10 cellular contexts compared by ENCODE assay signal in the genomic region with DNA sequence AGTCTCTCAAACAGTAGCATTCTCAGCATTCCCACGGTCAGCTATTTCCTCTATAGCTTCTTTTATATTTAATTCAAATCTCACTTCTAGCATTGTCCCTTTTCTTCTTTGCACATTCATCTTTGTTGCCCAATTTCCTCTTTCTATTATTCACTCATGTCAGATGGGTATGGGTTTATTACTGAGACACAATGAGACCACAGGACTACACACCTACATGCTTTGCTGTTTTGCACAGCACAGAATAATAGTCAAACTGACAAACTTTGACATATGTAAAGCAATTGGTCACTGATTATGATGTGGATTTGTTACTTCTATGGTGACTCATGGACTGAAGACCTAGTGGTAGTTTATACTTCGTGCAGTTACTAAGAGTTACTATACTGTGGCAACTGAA. TPM values are rescaled to one million over a fixed set of nuclear protein-coding genes. Genes with fewer than 3 reads are reported as not detected.
DNase-seq lines count a peak whose midpoint lies in the region; ATAC-seq, FAIRE-seq and TF ChIP-seq lines count a peak whose summit lies in the region.
"Had no signal": no experiment of that assay in that cellular context is flagged by ENCODE, and none has a peak within 500 bp of the region (broad histone marks: within the 10 kb centered on the region; RNA-seq: fewer than 3 reads in every experiment).

No MANE protein-coding gene starts in this region.

- no TSS peak for BruUV-seq in GM12878 (replicated peaks; lab: Mats Ljungman, UMichigan)

- peaks cover 2% of the 10 kb centered on the region; the same call in 1 of the 3 replicates for H3K9me3 ChIP-seq in GM12878 (replicated peaks; ENCODE audit: control insufficient read depth, insufficient read depth, low read length)

- no peaks in the 10 kb centered on the region for H4K20me1 ChIP-seq in GM12878 (ENCODE audit: control insufficient read depth, insufficient read depth)

- DNase-seq in GM13977 (ENCODE audit: low spot score) = peak; percentile 43
- DNase-seq in GM12878 (ENCODE audit: low read depth, low spot score) = peak; percentile 61
- no peak for DNase-seq in H4 (ENCODE audit: low spot score)
- DNase-seq in superior temporal gyrus (ENCODE audit: extremely low spot score) = no peak
- DNase-seq in NCI-H187 (lab: John Stamatoyannopoulos, UW) = no peak
- DNase-seq: DMS53, NCI-H510A had no signal

- FAIRE-seq in GM12878 (lab: Jason Lieb, UNC) = no peak

- intact Hi-C loops in GM12878 (cut with micrococcal nuclease; ENCODE audit: unreplicated experiment) = loop anchor here (2.0 kb wide), 2 partner anchors 725 to 793 kb away; a partner anchor contains a TSS

- no peaks in the 10 kb centered on the region for H3K36me3 ChIP-seq in GM12878 (ENCODE audit: control insufficient read depth in 2 of 2, insufficient read depth in 2 of 2, low read length in 1 of 2)

- CTCF ChIA-PET in GM12878 (lab: Yijun Ruan, JAX) = interaction anchor here (0.8 to 4.2 kb wide), 8 partner anchors 10 to 792 kb away, joined by 3 to 17 read pairs (median 6); a partner anchor contains a TSS

- peaks cover 42% of the 10 kb centered on the region for H3K4me1 ChIP-seq in GM12878 (ENCODE audit: control insufficient read depth, insufficient read depth, low read length)

- WGBS in GM12878 (ENCODE audit: insufficient coverage, insufficient replicate concordance, low lambda C conversion rate, missing lambda C conversion rate) = 4% methylated on average over 2 of the region's 2 CpGs

- no peak overlapping the region for H3K27ac ChIP-seq in GM12878 (ENCODE audit: control insufficient read depth, insufficient read depth)

- no peaks in the 10 kb centered on the region for H3K27me3 ChIP-seq in GM12878 (replicated peaks in 1 of 2; ENCODE audit: control insufficient read depth in 2 of 2, insufficient read depth in 2 of 2, low read length in 1 of 2)

- no peaks in the 10 kb centered on the region for H3K79me2 ChIP-seq in GM12878 (ENCODE audit: control insufficient read depth, insufficient read depth, low read length)

- in situ Hi-C loops in GM13977 (cut with MboI; ENCODE audit: low pct_unique_long_range_greater_than_20kb, low sequenced_read_pairs, unreplicated experiment) = no loop called here
- in situ Hi-C loops in GM12878 (cut with MboI) = loop anchor here (10.0 kb wide), 2 partner anchors 721 to 781 kb away; a partner anchor contains a TSS

- H3K4me2 ChIP-seq in GM12878 (ENCODE audit: control insufficient read depth, insufficient read depth) = no peak overlapping the region

- TF ChIP-seq EP300 in GM12878 (IDR thresholded peaks at IDR 0.05; ENCODE audit: borderline replicate concordance in 1 of 2, control insufficient read depth in 1 of 2, low read depth in 2 of 2, low read length in 2 of 2) = peak; percentile 61 to 80; a peak in 3 of 4 replicates

- TF ChIP-seq CTCF in GM13977 (IDR thresholded peaks at IDR 0.05; ENCODE audit: extremely low read depth, insufficient read depth, missing control alignments) (no peak), GM12878 (IDR thresholded peaks at IDR 0.05 in 2 of 3, conservative IDR thresholded peaks at IDR 0.05 in 1 of 3; ENCODE audit: control insufficient read depth in 2 of 3, extremely low read depth in 1 of 3, insufficient read depth in 1 of 3, low read depth in 3 of 3, low read length in 3 of 3) (no peak)

- POLR2A ChIA-PET in GM12878 (lab: Charles Lee) = interaction anchor here (1.0 to 1.5 kb wide), 3 partner anchors 25 to 795 kb away, joined by 3 to 5 read pairs (median 3); no protein-coding TSS in a partner anchor

- SMC1A ChIA-PET in GM12878 (lab: Charles Lee; ENCODE audit: uncharacterized antibody, unreplicated experiment) = interaction anchor here (0.7 to 4.1 kb wide), 7 partner anchors 10 to 784 kb away, joined by 3 to 31 read pairs (median 4); no protein-coding TSS in a partner anchor

- RAD21 ChIA-PET in GM12878 (lab: Charles Lee; ENCODE audit: unreplicated experiment) = interaction anchor here (1.1 to 5.1 kb wide), 5 partner anchors 10 to 79 kb away, joined by 3 to 29 read pairs (median 9); no protein-coding TSS in a partner anchor

- H3K4me3 ChIP-seq in GM12878 = no peak overlapping the region

- no peak for TF ChIP-seq RAD21 in GM12878 (IDR thresholded peaks at IDR 0.05; ENCODE audit: insufficient read depth, low read depth, low read length)

- H2AFZ ChIP-seq in GM12878 (ENCODE audit: control insufficient read depth, low read depth, low read length) = no peak overlapping the region

- H3K9ac ChIP-seq in GM12878 (ENCODE audit: control insufficient read depth, insufficient read depth, low read length) = no peak overlapping the region

- no peak for TF ChIP-seq POLR2A in GM12878 (IDR thresholded peaks at IDR 0.05; ENCODE audit: low read depth, low read length)

- ATAC-seq in GM21381 (IDR thresholded peaks at IDR 0.05; ENCODE audit: unreplicated experiment) (peak; percentile 39), HG03342 (IDR thresholded peaks at IDR 0.05; ENCODE audit: unreplicated experiment) (peak; percentile 56), GM12878 (peak; percentile 72), HG03095 (IDR thresholded peaks at IDR 0.05; ENCODE audit: unreplicated experiment) (no peak)

TF ChIP-seq in GM12878, 131 proteins besides CTCF, POLR2A, EP300 and RAD21 (continues in another document):
- TF ChIP-seq, protein P1, sequence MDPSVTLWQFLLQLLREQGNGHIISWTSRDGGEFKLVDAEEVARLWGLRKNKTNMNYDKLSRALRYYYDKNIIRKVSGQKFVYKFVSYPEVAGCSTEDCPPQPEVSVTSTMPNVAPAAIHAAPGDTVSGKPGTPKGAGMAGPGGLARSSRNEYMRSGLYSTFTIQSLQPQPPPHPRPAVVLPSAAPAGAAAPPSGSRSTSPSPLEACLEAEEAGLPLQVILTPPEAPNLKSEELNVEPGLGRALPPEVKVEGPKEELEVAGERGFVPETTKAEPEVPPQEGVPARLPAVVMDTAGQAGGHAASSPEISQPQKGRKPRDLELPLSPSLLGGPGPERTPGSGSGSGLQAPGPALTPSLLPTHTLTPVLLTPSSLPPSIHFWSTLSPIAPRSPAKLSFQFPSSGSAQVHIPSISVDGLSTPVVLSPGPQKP (IDR thresholded peaks at IDR 0.05; ENCODE audit: low read depth, low read length) = no peak

RNA-seq across cellular contexts. Expression of a gene that starts 5.8 kb away (rescaled TPM):
- total RNA-seq in GM12878 (2013; cell fraction: nucleolus; rRNA removed) = 4.2 and 4.8 TPM in 2 replicates
- total RNA-seq in GM12878 (2014; rRNA removed) = 7.2 and 7.8 TPM in 2 replicates
- 8.5 and 10.0 TPM in 2 replicates for total RNA-seq in GM12878 (2014; rRNA removed; fragmentation: Illumina TruSeq; extraction: Trizol)
- 6.0 and 8.4 TPM in 2 replicates for total RNA-seq in GM12878 (2021)
- 26.4 TPM for polyA plus RNA-seq in GM12878 (2011; ENCODE audit: low read depth)
- 1.1 and 1.6 TPM in 2 replicates for polyA plus RNA-seq in GM12878 (2011; rRNA removed)
- polyA plus RNA-seq in GM12878 (2011; cell fraction: cytosol; rRNA removed) = 0.84 and 1.2 TPM in 2 replicates
- 0.44 and 0.76 TPM in 2 replicates for polyA plus RNA-seq in GM12878 (2011; cell fraction: nucleus; rRNA removed)
- polyA plus RNA-seq in GM12878 (2012) = 6.1 and 24.6 TPM in 2 replicates
- 12.8 TPM in 2 replicates for polyA plus RNA-seq in GM12878 (2014; fragmentation: Illumina TruSeq; extraction: Trizol)
- 10 to 100 TPM; 16.5 to 19.0 TPM for polyA plus RNA-seq in GM12878 (2014; fragmentation: Nextera tagmentation; extraction: Ambion mirVana)
- polyA plus RNA-seq in GM12878 (2014; rRNA removed) = 10.2 and 10.5 TPM in 2 replicates
- polyA plus RNA-seq in GM12878 (2016; fragmentation: Nextera tagmentation; extraction: Ambion mirVana) = 1 to 10 TPM in 1 of 2 experiments, under 1 TPM in 1; 0.82 to 1.1 TPM
- 0.73 and 0.88 TPM in 2 replicates for polyA minus RNA-seq in GM12878 (2011; rRNA and poly(A)+ RNA removed)
- not detected in 2 replicates for polyA minus RNA-seq in GM12878 (2011; cell fraction: cytosol; rRNA and poly(A)+ RNA removed)
- polyA minus RNA-seq in GM12878 (2011; cell fraction: nucleus; rRNA and poly(A)+ RNA removed) = 0.24 TPM in 1 of 2 replicates, not detected in the other
- not detected in 2 replicates for total RNA-seq in H4 (2014; rRNA removed; shearing (Covaris generic))

RNA-seq across cellular contexts. Expression of a gene that starts 29.7 kb away (rescaled TPM):
- total RNA-seq in GM12878 (2013; cell fraction: nucleolus; rRNA removed) = not detected in 2 replicates
- total RNA-seq in GM12878 (2014; rRNA removed) (0.49 and 0.56 TPM in 2 replicates), GM12878 (2014; rRNA removed; fragmentation: Illumina TruSeq; extraction: Trizol) (0.58 and 0.69 TPM in 2 replicates), GM12878 (2021) (0.48 and 0.85 TPM in 2 replicates)
- polyA plus RNA-seq in GM12878 (2011; ENCODE audit: low read depth) = 0.20 TPM
- polyA plus RNA-seq in GM12878 (2011; rRNA removed) (0.26 and 0.39 TPM in 2 replicates), GM12878 (2014; fragmentation: Illumina TruSeq; extraction: Trizol) (1.0 and 1.1 TPM in 2 replicates), GM12878 (2014; fragmentation: Nextera tagmentation; extraction: Ambion mirVana) (under 1 TPM; 0.53 to 0.80 TPM), GM12878 (2014; rRNA removed) (0.40 and 0.63 TPM in 2 replicates), GM12878 (2016; fragmentation: Nextera tagmentation; extraction: Ambion mirVana) (under 1 TPM in 1 of 2 experiments, not detected in 1; 0.13 TPM)
- polyA plus RNA-seq in GM12878 (2011; cell fraction: cytosol; rRNA removed) = 0.16 and 0.22 TPM in 2 replicates
- 0.09 and 0.19 TPM in 2 replicates for polyA plus RNA-seq in GM12878 (2011; cell fraction: nucleus; rRNA removed)
- polyA plus RNA-seq in GM12878 (2012) = 0.07 and 0.16 TPM in 2 replicates
- polyA minus RNA-seq in GM12878 (2011; rRNA and poly(A)+ RNA removed) = 0.10 and 0.22 TPM in 2 replicates
- not detected in 2 replicates for polyA minus RNA-seq in GM12878 (2011; cell fraction: cytosol; rRNA and poly(A)+ RNA removed)
- polyA minus RNA-seq in GM12878 (2011; cell fraction: nucleus; rRNA and poly(A)+ RNA removed) = not detected in 2 replicates
- not detected in 2 replicates for total RNA-seq in H4 (2014; rRNA removed; shearing (Covaris generic))

RNA-seq across cellular contexts. Expression of a gene that starts 47.4 kb away (rescaled TPM):
- total RNA-seq in GM12878 (2013; cell fraction: nucleolus; rRNA removed) = not detected in 2 replicates
- total RNA-seq in GM12878 (2014; rRNA removed) (not detected in 2 replicates), GM12878 (2014; rRNA removed; fragmentation: Illumina TruSeq; extraction: Trizol) (not detected in 2 replicates), GM12878 (2021) (not detected in 2 replicates)
- not detected for polyA plus RNA-seq in GM12878 (2011; ENCODE audit: low read depth)
- polyA plus RNA-seq in GM12878 (2011; rRNA removed) (not detected in 2 replicates), GM12878 (2014; fragmentation: Illumina TruSeq; extraction: Trizol) (not detected in 2 replicates), GM12878 (2014; fragmentation: Nextera tagmentation; extraction: Ambion mirVana) (not detected), GM12878 (2014; rRNA removed) (not detected in 2 replicates), GM12878 (2016; fragmentation: Nextera tagmentation; extraction: Ambion mirVana) (not detected)
- polyA plus RNA-seq in GM12878 (2011; cell fraction: cytosol; rRNA removed) = not detected in 2 replicates
- not detected in 2 replicates for polyA plus RNA-seq in GM12878 (2011; cell fraction: nucleus; rRNA removed)
- not detected in 2 replicates for polyA plus RNA-seq in GM12878 (2012)
- polyA minus RNA-seq in GM12878 (2011; rRNA and poly(A)+ RNA removed) = not detected in 2 replicates
- not detected in 2 replicates for polyA minus RNA-seq in GM12878 (2011; cell fraction: cytosol; rRNA and poly(A)+ RNA removed)
- polyA minus RNA-seq in GM12878 (2011; cell fraction: nucleus; rRNA and poly(A)+ RNA removed) = not detected in 2 replicates
- not detected in 2 replicates for total RNA-seq in H4 (2014; rRNA removed; shearing (Covaris generic))

Comparison
In these comparisons a context has a peak if more than half of its experiments do, and no peak if none do; other contexts are left out.
1. DNase-seq: peak in GM13977 (single experiment) and GM12878 (single experiment); none in H4 (single experiment), superior temporal gyrus (single experiment) and NCI-H187 (0 of 2).